ENCODE assay signal across 1 cellular context in the genomic region with DNA sequence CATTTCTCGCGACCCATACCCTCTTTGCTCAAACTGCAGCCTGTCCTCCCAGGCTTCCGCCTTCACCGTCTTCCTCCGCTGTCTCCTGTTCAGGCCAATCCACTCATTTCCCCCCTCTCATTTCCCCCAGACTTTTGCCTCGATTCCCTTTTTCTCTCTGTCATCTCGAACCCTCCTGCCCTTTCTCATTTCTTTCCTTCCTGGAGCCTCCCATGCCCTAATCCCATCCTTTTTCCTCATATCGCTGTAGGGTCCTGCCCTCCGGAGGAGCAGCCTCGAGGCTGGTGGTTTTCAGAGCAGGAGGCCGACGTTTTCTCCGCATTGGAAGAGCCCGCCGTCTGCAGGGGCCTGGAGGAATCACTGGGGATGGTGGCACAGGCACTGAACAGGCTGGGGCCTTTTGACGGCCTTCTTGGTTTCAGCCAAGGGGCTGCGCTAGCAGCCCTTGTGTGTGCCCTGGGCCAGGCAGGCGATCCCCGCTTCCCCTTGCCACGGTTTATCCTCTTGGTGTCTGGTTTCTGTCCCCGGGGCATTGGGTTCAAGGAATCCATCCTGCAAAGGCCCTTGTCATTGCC.
TF ChIP-seq lines count a peak whose summit lies in the region.

No MANE protein-coding gene starts in this region.

TF ChIP-seq in HepG2, 621 proteins besides CTCF, POLR2A, EP300 and RAD21 (continued from another document and continues in another):
- TF ChIP-seq ZNF205 (CRISPR knock-in tag; IDR thresholded peaks at IDR 0.05) (no peak), ZNF326 (CRISPR knock-in tag; IDR thresholded peaks at IDR 0.05; ENCODE audit: borderline replicate concordance) (no peak), ZNF101 (CRISPR knock-in tag; IDR thresholded peaks at IDR 0.05; ENCODE audit: borderline replicate concordance, low read depth) (no peak), ERF (CRISPR knock-in tag; IDR thresholded peaks at IDR 0.05) (0 out of 2 replicates have a peak, but pooled peaks have one; percentile 0), MAFF (IDR thresholded peaks at IDR 0.05; ENCODE audit: low read depth, low read length) (no peak), ZNF773 (CRISPR knock-in tag; IDR thresholded peaks at IDR 0.05; ENCODE audit: borderline replicate concordance) (no peak), ZNF20 (CRISPR knock-in tag; IDR thresholded peaks at IDR 0.05) (no peak), ZNF816 (CRISPR knock-in tag; IDR thresholded peaks at IDR 0.05; ENCODE audit: borderline replicate concordance) (no peak), ZNF839 (CRISPR knock-in tag; IDR thresholded peaks at IDR 0.05; ENCODE audit: borderline replicate concordance) (no peak), ZFX (CRISPR knock-in tag; IDR thresholded peaks at IDR 0.05; ENCODE audit: low read depth) (peak; percentile 49; the same call in 1 of the 2 replicates), PHF20 (CRISPR knock-in tag; IDR thresholded peaks at IDR 0.05) (no peak), MTA3 (CRISPR knock-in tag; IDR thresholded peaks at IDR 0.05) (no peak), ZNF180 (CRISPR knock-in tag; IDR thresholded peaks at IDR 0.05; ENCODE audit: borderline replicate concordance, low read depth) (no peak), ZNF160 (CRISPR knock-in tag; IDR thresholded peaks at IDR 0.05) (no peak), JUND (CRISPR knock-in tag; IDR thresholded peaks at IDR 0.05) (no peak), NR2F2 (IDR thresholded peaks at IDR 0.05; ENCODE audit: borderline replicate concordance, low read depth) (no peak), ZNF883 (CRISPR knock-in tag; IDR thresholded peaks at IDR 0.05; ENCODE audit: not compliant biosample characterization) (no peak), MTF2 (CRISPR knock-in tag; IDR thresholded peaks at IDR 0.05; ENCODE audit: borderline replicate concordance) (no peak), KMT2A (CRISPR knock-in tag; IDR thresholded peaks at IDR 0.05) (no peak), ISL2 (CRISPR knock-in tag; IDR thresholded peaks at IDR 0.05) (no peak), NFYB (CRISPR knock-in tag; IDR thresholded peaks at IDR 0.05) (no peak), SNAPC2 (CRISPR knock-in tag; IDR thresholded peaks at IDR 0.05) (no peak), SP140L (CRISPR knock-in tag; IDR thresholded peaks at IDR 0.05; ENCODE audit: borderline replicate concordance) (no peak), ZNF790 (CRISPR knock-in tag; IDR thresholded peaks at IDR 0.05; ENCODE audit: borderline replicate concordance) (no peak), NR2F6 (IDR thresholded peaks at IDR 0.05) (no peak), NR2F6 (CRISPR knock-in tag; IDR thresholded peaks at IDR 0.05) (no peak), SETDB1 (CRISPR knock-in tag; IDR thresholded peaks at IDR 0.05; ENCODE audit: borderline replicate concordance) (no peak), ZNF703 (CRISPR knock-in tag; IDR thresholded peaks at IDR 0.05; ENCODE audit: borderline replicate concordance) (no peak), TEAD3 (CRISPR knock-in tag; optimal IDR thresholded peaks at IDR 0.05; ENCODE audit: borderline replicate concordance) (no peak), FOXK2 (IDR thresholded peaks at IDR 0.05) (no peak), RBM22 (optimal IDR thresholded peaks at IDR 0.05; ENCODE audit: low read length) (no peak), TOPORS (CRISPR knock-in tag; IDR thresholded peaks at IDR 0.05) (no peak), NR2C2 (CRISPR knock-in tag; IDR thresholded peaks at IDR 0.05; ENCODE audit: borderline replicate concordance) (no peak), SIX4 (CRISPR knock-in tag; IDR thresholded peaks at IDR 0.05) (no peak), ZBTB38 (CRISPR knock-in tag; IDR thresholded peaks at IDR 0.05) (no peak), NBN (conservative IDR thresholded peaks at IDR 0.05) (no peak), ZNF749 (CRISPR knock-in tag; IDR thresholded peaks at IDR 0.05; ENCODE audit: borderline replicate concordance) (no peak), ATRX (CRISPR knock-in tag; IDR thresholded peaks at IDR 0.05; ENCODE audit: borderline replicate concordance) (no peak), ASH2L (IDR thresholded peaks at IDR 0.05; ENCODE audit: insufficient read length, low read depth, low read length) (peak; percentile 16), LCORL (IDR thresholded peaks at IDR 0.05) (no peak), LCORL (CRISPR knock-in tag; IDR thresholded peaks at IDR 0.05) (no peak), ONECUT2 (CRISPR knock-in tag; IDR thresholded peaks at IDR 0.05) (no peak), CHD4 (IDR thresholded peaks at IDR 0.05; ENCODE audit: borderline replicate concordance, low read length) (no peak), ZNF607 (CRISPR knock-in tag; IDR thresholded peaks at IDR 0.05; ENCODE audit: borderline replicate concordance) (0 out of 2 replicates have a peak, but pooled peaks have one; percentile 11), ZSCAN12 (CRISPR knock-in tag; IDR thresholded peaks at IDR 0.05) (no peak), PHF5A (CRISPR knock-in tag; IDR thresholded peaks at IDR 0.05; ENCODE audit: low read depth, unreplicated experiment) (no peak)
- TF ChIP-seq, protein P1, sequence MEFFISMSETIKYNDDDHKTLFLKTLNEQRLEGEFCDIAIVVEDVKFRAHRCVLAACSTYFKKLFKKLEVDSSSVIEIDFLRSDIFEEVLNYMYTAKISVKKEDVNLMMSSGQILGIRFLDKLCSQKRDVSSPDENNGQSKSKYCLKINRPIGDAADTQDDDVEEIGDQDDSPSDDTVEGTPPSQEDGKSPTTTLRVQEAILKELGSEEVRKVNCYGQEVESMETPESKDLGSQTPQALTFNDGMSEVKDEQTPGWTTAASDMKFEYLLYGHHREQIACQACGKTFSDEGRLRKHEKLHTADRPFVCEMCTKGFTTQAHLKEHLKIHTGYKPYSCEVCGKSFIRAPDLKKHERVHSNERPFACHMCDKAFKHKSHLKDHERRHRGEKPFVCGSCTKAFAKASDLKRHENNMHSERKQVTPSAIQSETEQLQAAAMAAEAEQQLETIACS (CRISPR knock-in tag; IDR thresholded peaks at IDR 0.05), result no peak
- TF ChIP-seq, protein P2, sequence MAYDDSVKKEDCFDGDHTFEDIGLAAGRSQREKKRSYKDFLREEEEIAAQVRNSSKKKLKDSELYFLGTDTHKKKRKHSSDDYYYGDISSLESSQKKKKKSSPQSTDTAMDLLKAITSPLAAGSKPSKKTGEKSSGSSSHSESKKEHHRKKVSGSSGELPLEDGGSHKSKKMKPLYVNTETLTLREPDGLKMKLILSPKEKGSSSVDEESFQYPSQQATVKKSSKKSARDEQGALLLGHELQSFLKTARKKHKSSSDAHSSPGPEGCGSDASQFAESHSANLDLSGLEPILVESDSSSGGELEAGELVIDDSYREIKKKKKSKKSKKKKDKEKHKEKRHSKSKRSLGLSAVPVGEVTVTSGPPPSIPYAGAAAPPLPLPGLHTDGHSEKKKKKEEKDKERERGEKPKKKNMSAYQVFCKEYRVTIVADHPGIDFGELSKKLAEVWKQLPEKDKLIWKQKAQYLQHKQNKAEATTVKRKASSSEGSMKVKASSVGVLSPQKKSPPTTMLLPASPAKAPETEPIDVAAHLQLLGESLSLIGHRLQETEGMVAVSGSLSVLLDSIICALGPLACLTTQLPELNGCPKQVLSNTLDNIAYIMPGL (CRISPR knock-in tag; IDR thresholded peaks at IDR 0.05; ENCODE audit: borderline replicate concordance in 1 of 2, low read depth in 1 of 2), result peak in 1 of 2 experiments; percentile 17; a peak in 2 of 4 replicates
- TF ChIP-seq, protein P3, sequence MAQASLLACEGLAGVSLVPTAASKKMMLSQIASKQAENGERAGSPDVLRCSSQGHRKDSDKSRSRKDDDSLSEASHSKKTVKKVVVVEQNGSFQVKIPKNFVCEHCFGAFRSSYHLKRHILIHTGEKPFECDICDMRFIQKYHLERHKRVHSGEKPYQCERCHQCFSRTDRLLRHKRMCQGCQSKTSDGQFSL (CRISPR knock-in tag; IDR thresholded peaks at IDR 0.05), result no peak
- TF ChIP-seq, protein P4, sequence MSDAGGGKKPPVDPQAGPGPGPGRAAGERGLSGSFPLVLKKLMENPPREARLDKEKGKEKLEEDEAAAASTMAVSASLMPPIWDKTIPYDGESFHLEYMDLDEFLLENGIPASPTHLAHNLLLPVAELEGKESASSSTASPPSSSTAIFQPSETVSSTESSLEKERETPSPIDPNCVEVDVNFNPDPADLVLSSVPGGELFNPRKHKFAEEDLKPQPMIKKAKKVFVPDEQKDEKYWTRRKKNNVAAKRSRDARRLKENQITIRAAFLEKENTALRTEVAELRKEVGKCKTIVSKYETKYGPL (CRISPR knock-in tag; IDR thresholded peaks at IDR 0.05), result no peak
- TF ChIP-seq, protein P5, sequence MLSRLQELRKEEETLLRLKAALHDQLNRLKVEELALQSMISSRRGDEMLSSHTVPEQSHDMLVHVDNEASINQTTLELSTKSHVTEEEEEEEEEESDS (CRISPR knock-in tag; IDR thresholded peaks at IDR 0.05; ENCODE audit: borderline replicate concordance), result no peak
- TF ChIP-seq, protein P6, sequence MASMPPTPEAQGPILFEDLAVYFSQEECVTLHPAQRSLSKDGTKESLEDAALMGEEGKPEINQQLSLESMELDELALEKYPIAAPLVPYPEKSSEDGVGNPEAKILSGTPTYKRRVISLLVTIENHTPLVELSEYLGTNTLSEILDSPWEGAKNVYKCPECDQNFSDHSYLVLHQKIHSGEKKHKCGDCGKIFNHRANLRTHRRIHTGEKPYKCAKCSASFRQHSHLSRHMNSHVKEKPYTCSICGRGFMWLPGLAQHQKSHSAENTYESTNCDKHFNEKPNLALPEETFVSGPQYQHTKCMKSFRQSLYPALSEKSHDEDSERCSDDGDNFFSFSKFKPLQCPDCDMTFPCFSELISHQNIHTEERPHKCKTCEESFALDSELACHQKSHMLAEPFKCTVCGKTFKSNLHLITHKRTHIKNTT (CRISPR knock-in tag; IDR thresholded peaks at IDR 0.05), result no peak
- TF ChIP-seq, protein P7, sequence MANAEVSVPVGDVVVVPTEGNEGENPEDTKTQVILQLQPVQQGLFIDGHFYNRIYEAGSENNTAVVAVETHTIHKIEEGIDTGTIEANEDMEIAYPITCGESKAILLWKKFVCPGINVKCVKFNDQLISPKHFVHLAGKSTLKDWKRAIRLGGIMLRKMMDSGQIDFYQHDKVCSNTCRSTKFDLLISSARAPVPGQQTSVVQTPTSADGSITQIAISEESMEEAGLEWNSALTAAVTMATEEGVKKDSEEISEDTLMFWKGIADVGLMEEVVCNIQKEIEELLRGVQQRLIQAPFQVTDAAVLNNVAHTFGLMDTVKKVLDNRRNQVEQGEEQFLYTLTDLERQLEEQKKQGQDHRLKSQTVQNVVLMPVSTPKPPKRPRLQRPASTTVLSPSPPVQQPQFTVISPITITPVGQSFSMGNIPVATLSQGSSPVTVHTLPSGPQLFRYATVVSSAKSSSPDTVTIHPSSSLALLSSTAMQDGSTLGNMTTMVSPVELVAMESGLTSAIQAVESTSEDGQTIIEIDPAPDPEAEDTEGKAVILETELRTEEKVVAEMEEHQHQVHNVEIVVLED (CRISPR knock-in tag; IDR thresholded peaks at IDR 0.05; ENCODE audit: borderline replicate concordance), result no peak
- TF ChIP-seq, protein P8, sequence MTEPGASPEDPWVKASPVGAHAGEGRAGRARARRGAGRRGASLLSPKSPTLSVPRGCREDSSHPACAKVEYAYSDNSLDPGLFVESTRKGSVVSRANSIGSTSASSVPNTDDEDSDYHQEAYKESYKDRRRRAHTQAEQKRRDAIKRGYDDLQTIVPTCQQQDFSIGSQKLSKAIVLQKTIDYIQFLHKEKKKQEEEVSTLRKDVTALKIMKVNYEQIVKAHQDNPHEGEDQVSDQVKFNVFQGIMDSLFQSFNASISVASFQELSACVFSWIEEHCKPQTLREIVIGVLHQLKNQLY (CRISPR knock-in tag; IDR thresholded peaks at IDR 0.05), result no peak
- TF ChIP-seq, protein P9, sequence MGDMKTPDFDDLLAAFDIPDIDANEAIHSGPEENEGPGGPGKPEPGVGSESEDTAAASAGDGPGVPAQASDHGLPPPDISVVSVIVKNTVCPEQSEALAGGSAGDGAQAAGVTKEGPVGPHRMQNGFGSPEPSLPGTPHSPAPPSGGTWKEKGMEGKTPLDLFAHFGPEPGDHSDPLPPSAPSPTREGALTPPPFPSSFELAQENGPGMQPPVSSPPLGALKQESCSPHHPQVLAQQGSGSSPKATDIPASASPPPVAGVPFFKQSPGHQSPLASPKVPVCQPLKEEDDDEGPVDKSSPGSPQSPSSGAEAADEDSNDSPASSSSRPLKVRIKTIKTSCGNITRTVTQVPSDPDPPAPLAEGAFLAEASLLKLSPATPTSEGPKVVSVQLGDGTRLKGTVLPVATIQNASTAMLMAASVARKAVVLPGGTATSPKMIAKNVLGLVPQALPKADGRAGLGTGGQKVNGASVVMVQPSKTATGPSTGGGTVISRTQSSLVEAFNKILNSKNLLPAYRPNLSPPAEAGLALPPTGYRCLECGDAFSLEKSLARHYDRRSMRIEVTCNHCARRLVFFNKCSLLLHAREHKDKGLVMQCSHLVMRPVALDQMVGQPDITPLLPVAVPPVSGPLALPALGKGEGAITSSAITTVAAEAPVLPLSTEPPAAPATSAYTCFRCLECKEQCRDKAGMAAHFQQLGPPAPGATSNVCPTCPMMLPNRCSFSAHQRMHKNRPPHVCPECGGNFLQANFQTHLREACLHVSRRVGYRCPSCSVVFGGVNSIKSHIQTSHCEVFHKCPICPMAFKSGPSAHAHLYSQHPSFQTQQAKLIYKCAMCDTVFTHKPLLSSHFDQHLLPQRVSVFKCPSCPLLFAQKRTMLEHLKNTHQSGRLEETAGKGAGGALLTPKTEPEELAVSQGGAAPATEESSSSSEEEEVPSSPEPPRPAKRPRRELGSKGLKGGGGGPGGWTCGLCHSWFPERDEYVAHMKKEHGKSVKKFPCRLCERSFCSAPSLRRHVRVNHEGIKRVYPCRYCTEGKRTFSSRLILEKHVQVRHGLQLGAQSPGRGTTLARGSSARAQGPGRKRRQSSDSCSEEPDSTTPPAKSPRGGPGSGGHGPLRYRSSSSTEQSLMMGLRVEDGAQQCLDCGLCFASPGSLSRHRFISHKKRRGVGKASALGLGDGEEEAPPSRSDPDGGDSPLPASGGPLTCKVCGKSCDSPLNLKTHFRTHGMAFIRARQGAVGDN (CRISPR knock-in tag; IDR thresholded peaks at IDR 0.05), result peak; percentile 48
- TF ChIP-seq, protein P10, sequence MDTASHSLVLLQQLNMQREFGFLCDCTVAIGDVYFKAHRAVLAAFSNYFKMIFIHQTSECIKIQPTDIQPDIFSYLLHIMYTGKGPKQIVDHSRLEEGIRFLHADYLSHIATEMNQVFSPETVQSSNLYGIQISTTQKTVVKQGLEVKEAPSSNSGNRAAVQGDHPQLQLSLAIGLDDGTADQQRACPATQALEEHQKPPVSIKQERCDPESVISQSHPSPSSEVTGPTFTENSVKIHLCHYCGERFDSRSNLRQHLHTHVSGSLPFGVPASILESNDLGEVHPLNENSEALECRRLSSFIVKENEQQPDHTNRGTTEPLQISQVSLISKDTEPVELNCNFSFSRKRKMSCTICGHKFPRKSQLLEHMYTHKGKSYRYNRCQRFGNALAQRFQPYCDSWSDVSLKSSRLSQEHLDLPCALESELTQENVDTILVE (CRISPR knock-in tag; IDR thresholded peaks at IDR 0.05), result no peak
- TF ChIP-seq, protein P11, sequence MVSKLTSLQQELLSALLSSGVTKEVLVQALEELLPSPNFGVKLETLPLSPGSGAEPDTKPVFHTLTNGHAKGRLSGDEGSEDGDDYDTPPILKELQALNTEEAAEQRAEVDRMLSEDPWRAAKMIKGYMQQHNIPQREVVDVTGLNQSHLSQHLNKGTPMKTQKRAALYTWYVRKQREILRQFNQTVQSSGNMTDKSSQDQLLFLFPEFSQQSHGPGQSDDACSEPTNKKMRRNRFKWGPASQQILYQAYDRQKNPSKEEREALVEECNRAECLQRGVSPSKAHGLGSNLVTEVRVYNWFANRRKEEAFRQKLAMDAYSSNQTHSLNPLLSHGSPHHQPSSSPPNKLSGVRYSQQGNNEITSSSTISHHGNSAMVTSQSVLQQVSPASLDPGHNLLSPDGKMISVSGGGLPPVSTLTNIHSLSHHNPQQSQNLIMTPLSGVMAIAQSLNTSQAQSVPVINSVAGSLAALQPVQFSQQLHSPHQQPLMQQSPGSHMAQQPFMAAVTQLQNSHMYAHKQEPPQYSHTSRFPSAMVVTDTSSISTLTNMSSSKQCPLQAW (CRISPR knock-in tag; IDR thresholded peaks at IDR 0.05), result no peak
